In genomic region chr7:36279251-36279925, GRCh38 we compare ENCODE assay signal across 11 cellular contexts.
DNase-seq lines count a peak whose midpoint lies in the region; ATAC-seq, FAIRE-seq and TF ChIP-seq lines count a peak whose summit lies in the region.
"Had no signal": no experiment of that assay in that cellular context is flagged by ENCODE, and none has a peak within 500 bp of the region (broad histone marks: within the 10 kb centered on the region; RNA-seq: fewer than 3 reads in every experiment).

No MANE protein-coding gene starts in this region.

- H3K4me3 Mint-ChIP-seq in glutamatergic neuron (ENCODE audit: unreplicated experiment) = peak overlapping the region; percentile 76
- H3K4me3 Mint-ChIP-seq: naive B cell had no signal

- H3K27me3 Mint-ChIP-seq in glutamatergic neuron (ENCODE audit: unreplicated experiment) = peaks cover 12% of the 10 kb centered on the region

- H3K4me1 ChIP-seq in DOHH2 (ENCODE audit: control insufficient read depth, low read length) = peaks cover 92% of the 10 kb centered on the region

- H3K36me3 ChIP-seq in DOHH2 (ENCODE audit: control insufficient read depth, low read length) (peaks cover 22% of the 10 kb centered on the region), WERI-Rb-1 (no peaks in the 10 kb centered on the region)
- H3K36me3 ChIP-seq: cardiac muscle cell had no signal

- peaks cover 37% of the 10 kb centered on the region for H3F3A ChIP-seq in DOHH2 (ENCODE audit: control insufficient read depth, insufficient read depth)

- H3K36me3 Mint-ChIP-seq in glutamatergic neuron (ENCODE audit: unreplicated experiment) = peaks cover 4% of the 10 kb centered on the region
- H3K36me3 Mint-ChIP-seq: naive B cell had no signal

- H3K27ac ChIP-seq in DOHH2 (ENCODE audit: low read depth, low read length) (peak overlapping the region; percentile 87), WERI-Rb-1 (no peak overlapping the region)
- H3K27ac ChIP-seq: cardiac muscle cell had no signal

- H3K9me3 ChIP-seq in DOHH2 (ENCODE audit: control insufficient read depth, insufficient read depth, low read length) = no peaks in the 10 kb centered on the region
- H3K9me3 ChIP-seq in WERI-Rb-1 (ENCODE audit: severe bottlenecking) = no peaks in the 10 kb centered on the region

- H3K4me2 ChIP-seq in DOHH2 (ENCODE audit: low read length) = peak overlapping the region; percentile 83

- no peak overlapping the region for H3K4me3 ChIP-seq in DOHH2 (ENCODE audit: low read length)
- H3K4me3 ChIP-seq in WERI-Rb-1 (ENCODE audit: low read depth, low read length) = no peak overlapping the region
- H3K4me3 ChIP-seq: cardiac muscle cell had no signal

- H3K79me2 ChIP-seq in DOHH2 (ENCODE audit: control insufficient read depth, low read length) = peaks cover 76% of the 10 kb centered on the region

- H4K20me1 ChIP-seq in DOHH2 (ENCODE audit: control insufficient read depth, insufficient read depth, low read depth, low read length) = no peaks in the 10 kb centered on the region

- H3K27ac Mint-ChIP-seq in glutamatergic neuron (ENCODE audit: unreplicated experiment) = no peak overlapping the region

- ATAC-seq in GM19468 (IDR thresholded peaks at IDR 0.05; ENCODE audit: extremely low read depth, unreplicated experiment) = peak; percentile 65
- ATAC-seq in HG03432 (IDR thresholded peaks at IDR 0.05; ENCODE audit: unreplicated experiment) = peak; percentile 76

- FAIRE-seq in urothelium cell line (lab: Jason Lieb, UNC) = no peak
- FAIRE-seq: G401.6 had no signal

- TF ChIP-seq CTCF in DOHH2 (IDR thresholded peaks at IDR 0.05; ENCODE audit: low read depth, low read length, poor library complexity, severe bottlenecking) = no peak
- TF ChIP-seq CTCF in glutamatergic neuron (IDR thresholded peaks at IDR 0.05; ENCODE audit: partially characterized antibody, unreplicated experiment) = no peak
- no peak for TF ChIP-seq CTCF in WERI-Rb-1 (IDR thresholded peaks at IDR 0.05; ENCODE audit: low read depth, low read length)

- DNase-seq in glutamatergic neuron (no peak), RPMI8226 (no peak), WERI-Rb-1 (no peak), CD1c-positive myeloid dendritic cell (ENCODE audit: extremely low spot score) (no peak), urothelium cell line (ENCODE audit: low spot score) (no peak)
- DNase-seq: naive B cell had no signal

- peaks cover 64% of the 10 kb centered on the region for H3K4me1 Mint-ChIP-seq in glutamatergic neuron (ENCODE audit: low read depth, unreplicated experiment)

- peaks cover 9% of the 10 kb centered on the region for H3K9me3 Mint-ChIP-seq in glutamatergic neuron (ENCODE audit: unreplicated experiment)
- H3K9me3 Mint-ChIP-seq: naive B cell had no signal

- no peaks in the 10 kb centered on the region for H3K27me3 ChIP-seq in DOHH2 (ENCODE audit: control insufficient read depth, low read length)
- H3K27me3 ChIP-seq in WERI-Rb-1 (ENCODE audit: insufficient read depth, low read depth, severe bottlenecking) = no peaks in the 10 kb centered on the region
- H3K27me3 ChIP-seq: cardiac muscle cell had no signal

- H3K9me2 ChIP-seq in DOHH2 (replicated peaks; ENCODE audit: control insufficient read depth, low read length) = no peaks in the 10 kb centered on the region
